Comparison of ENCODE assay signal across 1 cellular context in the genomic region with DNA sequence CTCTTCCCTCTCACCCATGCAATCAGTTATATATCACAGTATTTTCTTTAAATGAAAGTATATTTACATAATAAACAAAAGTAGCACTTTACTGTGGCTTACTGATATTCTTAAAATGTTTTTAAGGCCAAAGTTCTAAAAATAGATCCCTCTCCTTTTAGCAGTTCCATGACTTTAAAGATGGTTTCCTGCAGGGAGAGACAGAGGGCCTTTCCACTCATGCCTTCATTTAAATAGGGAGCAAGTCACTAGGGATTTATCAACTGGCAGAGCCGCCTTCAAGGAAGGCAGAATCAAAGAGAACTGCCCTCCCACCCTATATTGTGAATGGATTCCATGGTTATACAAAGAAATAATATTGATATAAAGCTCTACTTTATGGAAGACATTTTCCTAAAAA.
TF ChIP-seq lines count a peak whose summit lies in the region.

No MANE protein-coding gene starts in this region.

TF ChIP-seq in HepG2, 621 proteins besides CTCF, POLR2A, EP300 and RAD21 (continued from another document):
- TF ChIP-seq, protein P1, sequence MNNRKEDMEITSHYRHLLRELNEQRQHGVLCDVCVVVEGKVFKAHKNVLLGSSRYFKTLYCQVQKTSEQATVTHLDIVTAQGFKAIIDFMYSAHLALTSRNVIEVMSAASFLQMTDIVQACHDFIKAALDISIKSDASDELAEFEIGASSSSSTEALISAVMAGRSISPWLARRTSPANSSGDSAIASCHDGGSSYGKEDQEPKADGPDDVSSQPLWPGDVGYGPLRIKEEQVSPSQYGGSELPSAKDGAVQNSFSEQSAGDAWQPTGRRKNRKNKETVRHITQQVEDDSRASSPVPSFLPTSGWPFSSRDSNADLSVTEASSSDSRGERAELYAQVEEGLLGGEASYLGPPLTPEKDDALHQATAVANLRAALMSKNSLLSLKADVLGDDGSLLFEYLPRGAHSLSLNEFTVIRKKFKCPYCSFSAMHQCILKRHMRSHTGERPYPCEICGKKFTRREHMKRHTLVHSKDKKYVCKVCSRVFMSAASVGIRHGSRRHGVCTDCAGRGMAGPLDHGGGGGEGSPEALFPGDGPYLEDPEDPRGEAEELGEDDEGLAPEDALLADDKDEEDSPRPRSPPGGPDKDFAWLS (CRISPR knock-in tag; IDR thresholded peaks at IDR 0.05; ENCODE audit: borderline replicate concordance), result no peak
- TF ChIP-seq, protein P2, sequence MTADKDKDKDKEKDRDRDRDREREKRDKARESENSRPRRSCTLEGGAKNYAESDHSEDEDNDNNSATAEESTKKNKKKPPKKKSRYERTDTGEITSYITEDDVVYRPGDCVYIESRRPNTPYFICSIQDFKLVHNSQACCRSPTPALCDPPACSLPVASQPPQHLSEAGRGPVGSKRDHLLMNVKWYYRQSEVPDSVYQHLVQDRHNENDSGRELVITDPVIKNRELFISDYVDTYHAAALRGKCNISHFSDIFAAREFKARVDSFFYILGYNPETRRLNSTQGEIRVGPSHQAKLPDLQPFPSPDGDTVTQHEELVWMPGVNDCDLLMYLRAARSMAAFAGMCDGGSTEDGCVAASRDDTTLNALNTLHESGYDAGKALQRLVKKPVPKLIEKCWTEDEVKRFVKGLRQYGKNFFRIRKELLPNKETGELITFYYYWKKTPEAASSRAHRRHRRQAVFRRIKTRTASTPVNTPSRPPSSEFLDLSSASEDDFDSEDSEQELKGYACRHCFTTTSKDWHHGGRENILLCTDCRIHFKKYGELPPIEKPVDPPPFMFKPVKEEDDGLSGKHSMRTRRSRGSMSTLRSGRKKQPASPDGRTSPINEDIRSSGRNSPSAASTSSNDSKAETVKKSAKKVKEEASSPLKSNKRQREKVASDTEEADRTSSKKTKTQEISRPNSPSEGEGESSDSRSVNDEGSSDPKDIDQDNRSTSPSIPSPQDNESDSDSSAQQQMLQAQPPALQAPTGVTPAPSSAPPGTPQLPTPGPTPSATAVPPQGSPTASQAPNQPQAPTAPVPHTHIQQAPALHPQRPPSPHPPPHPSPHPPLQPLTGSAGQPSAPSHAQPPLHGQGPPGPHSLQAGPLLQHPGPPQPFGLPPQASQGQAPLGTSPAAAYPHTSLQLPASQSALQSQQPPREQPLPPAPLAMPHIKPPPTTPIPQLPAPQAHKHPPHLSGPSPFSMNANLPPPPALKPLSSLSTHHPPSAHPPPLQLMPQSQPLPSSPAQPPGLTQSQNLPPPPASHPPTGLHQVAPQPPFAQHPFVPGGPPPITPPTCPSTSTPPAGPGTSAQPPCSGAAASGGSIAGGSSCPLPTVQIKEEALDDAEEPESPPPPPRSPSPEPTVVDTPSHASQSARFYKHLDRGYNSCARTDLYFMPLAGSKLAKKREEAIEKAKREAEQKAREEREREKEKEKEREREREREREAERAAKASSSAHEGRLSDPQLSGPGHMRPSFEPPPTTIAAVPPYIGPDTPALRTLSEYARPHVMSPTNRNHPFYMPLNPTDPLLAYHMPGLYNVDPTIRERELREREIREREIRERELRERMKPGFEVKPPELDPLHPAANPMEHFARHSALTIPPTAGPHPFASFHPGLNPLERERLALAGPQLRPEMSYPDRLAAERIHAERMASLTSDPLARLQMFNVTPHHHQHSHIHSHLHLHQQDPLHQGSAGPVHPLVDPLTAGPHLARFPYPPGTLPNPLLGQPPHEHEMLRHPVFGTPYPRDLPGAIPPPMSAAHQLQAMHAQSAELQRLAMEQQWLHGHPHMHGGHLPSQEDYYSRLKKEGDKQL (CRISPR knock-in tag; IDR thresholded peaks at IDR 0.05; ENCODE audit: low read depth), result no peak
- TF ChIP-seq HNRNPL (IDR thresholded peaks at IDR 0.05; ENCODE audit: low read depth, low read length), result no peak
- no peak for TF ChIP-seq TBP (CRISPR knock-in tag; IDR thresholded peaks at IDR 0.05)
- TF ChIP-seq ZNF788 (CRISPR knock-in tag; IDR thresholded peaks at IDR 0.05; ENCODE audit: borderline replicate concordance), result no peak
- TF ChIP-seq RFX3 (CRISPR knock-in tag; IDR thresholded peaks at IDR 0.05), result no peak
- TF ChIP-seq ZNF276 (CRISPR knock-in tag; IDR thresholded peaks at IDR 0.05; ENCODE audit: low read depth), result no peak
- no peak for TF ChIP-seq MLLT10 (CRISPR knock-in tag; IDR thresholded peaks at IDR 0.05)
- no peak for TF ChIP-seq SP1 (IDR thresholded peaks at IDR 0.05)
- TF ChIP-seq SP1 (CRISPR knock-in tag; IDR thresholded peaks at IDR 0.05), result no peak
